ENCODE assay signal across 1 cellular context in the genomic region with DNA sequence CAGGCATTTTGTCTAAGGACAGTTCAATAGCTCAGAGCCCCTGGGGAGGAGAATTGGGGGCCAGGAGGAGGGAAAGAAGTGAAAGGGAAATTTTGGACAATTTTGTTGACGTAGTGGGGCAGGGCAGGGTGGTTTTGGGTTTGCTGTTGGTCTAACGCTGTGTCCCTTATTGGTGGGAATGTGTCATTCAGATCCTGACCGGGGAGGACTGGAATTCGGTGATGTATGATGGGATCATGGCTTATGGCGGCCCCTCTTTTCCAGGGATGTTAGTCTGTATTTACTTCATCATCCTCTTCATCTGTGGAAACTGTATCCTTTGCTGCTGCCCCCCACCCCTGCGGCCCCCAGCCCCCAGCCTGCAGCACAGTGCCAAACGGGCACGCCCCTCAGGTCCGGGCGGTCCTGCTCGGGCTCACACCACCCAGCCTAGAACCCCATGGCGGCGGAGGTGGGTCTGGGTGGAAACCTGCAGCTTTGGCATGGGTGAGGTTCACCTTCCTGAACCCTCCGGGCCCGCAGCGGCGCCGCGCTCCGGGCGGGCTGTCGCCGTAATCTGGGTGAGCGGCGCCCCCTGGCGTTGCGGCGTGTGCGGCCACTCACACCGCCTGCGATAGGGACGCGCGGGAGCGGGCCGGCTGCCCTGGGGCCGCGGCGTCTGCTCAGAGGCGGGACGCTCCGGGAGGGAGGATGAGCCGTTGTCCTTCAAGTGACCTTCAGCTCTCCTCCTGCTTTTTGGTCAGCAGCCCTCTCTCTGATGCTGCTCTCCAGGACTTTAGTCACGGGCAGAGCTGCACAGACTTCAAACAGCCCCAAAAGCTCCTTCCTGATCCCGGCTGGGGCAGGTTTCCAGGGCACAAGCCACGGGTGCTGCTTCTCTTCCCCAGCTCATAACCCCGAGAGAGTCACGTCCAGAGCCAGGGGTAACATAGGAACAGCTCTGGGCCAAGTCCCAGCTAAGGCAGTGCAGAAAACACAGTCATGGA.
TF ChIP-seq lines count a peak whose summit lies in the region.

No MANE protein-coding gene starts in this region.

TF ChIP-seq in HEK293, 187 proteins besides CTCF, POLR2A, EP300 and RAD21 (continued from another document):
- TF ChIP-seq, protein P1, sequence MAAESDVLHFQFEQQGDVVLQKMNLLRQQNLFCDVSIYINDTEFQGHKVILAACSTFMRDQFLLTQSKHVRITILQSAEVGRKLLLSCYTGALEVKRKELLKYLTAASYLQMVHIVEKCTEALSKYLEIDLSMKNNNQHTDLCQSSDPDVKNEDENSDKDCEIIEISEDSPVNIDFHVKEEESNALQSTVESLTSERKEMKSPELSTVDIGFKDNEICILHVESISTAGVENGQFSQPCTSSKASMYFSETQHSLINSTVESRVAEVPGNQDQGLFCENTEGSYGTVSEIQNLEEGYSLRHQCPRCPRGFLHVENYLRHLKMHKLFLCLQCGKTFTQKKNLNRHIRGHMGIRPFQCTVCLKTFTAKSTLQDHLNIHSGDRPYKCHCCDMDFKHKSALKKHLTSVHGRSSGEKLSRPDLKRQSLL (tag by site-specific recombination; IDR thresholded peaks at IDR 0.05): no peak
- TF ChIP-seq ZNF426 (tag by site-specific recombination; IDR thresholded peaks at IDR 0.05) (no peak), ZFHX2 (tag by site-specific recombination; conservative IDR thresholded peaks at IDR 0.05) (0 out of 2 replicates have a peak, but pooled peaks have one; percentile 21), HOXD13 (CRISPR knock-in tag; IDR thresholded peaks at IDR 0.05; ENCODE audit: borderline replicate concordance) (no peak), ZBTB7A (tag by site-specific recombination; IDR thresholded peaks at IDR 0.05; ENCODE audit: low read depth) (no peak), ZNF747 (tag by site-specific recombination; IDR thresholded peaks at IDR 0.05) (no peak), ZNF660 (tag by site-specific recombination; IDR thresholded peaks at IDR 0.05) (peak; percentile 88), GLIS1 (tag by site-specific recombination; IDR thresholded peaks at IDR 0.05) (peak; percentile 51; the same call in 1 of the 2 replicates), OVOL3 (tag by site-specific recombination; IDR thresholded peaks at IDR 0.05) (no peak), ZBTB26 (tag by site-specific recombination; optimal IDR thresholded peaks at IDR 0.05) (peak; percentile 68), SP7 (tag by site-specific recombination; IDR thresholded peaks at IDR 0.05) (no peak; the same call in 1 of the 2 replicates), KLF9 (tag by site-specific recombination; IDR thresholded peaks at IDR 0.05; ENCODE audit: low read depth) (peak; percentile 46; the same call in 1 of the 2 replicates)
- TF ChIP-seq, protein P2, sequence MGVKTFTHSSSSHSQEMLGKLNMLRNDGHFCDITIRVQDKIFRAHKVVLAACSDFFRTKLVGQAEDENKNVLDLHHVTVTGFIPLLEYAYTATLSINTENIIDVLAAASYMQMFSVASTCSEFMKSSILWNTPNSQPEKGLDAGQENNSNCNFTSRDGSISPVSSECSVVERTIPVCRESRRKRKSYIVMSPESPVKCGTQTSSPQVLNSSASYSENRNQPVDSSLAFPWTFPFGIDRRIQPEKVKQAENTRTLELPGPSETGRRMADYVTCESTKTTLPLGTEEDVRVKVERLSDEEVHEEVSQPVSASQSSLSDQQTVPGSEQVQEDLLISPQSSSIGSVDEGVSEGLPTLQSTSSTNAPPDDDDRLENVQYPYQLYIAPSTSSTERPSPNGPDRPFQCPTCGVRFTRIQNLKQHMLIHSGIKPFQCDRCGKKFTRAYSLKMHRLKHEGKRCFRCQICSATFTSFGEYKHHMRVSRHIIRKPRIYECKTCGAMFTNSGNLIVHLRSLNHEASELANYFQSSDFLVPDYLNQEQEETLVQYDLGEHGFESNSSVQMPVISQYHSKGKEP (tag by site-specific recombination; IDR thresholded peaks at IDR 0.05): 0 out of 2 replicates have a peak, but pooled peaks have one; percentile 9
- TF ChIP-seq, protein P3, sequence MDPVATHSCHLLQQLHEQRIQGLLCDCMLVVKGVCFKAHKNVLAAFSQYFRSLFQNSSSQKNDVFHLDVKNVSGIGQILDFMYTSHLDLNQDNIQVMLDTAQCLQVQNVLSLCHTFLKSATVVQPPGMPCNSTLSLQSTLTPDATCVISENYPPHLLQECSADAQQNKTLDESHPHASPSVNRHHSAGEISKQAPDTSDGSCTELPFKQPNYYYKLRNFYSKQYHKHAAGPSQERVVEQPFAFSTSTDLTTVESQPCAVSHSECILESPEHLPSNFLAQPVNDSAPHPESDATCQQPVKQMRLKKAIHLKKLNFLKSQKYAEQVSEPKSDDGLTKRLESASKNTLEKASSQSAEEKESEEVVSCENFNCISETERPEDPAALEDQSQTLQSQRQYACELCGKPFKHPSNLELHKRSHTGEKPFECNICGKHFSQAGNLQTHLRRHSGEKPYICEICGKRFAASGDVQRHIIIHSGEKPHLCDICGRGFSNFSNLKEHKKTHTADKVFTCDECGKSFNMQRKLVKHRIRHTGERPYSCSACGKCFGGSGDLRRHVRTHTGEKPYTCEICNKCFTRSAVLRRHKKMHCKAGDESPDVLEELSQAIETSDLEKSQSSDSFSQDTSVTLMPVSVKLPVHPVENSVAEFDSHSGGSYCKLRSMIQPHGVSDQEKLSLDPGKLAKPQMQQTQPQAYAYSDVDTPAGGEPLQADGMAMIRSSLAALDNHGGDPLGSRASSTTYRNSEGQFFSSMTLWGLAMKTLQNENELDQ (tag by site-specific recombination; IDR thresholded peaks at IDR 0.05; ENCODE audit: low read depth): no peak
- TF ChIP-seq, protein P4, sequence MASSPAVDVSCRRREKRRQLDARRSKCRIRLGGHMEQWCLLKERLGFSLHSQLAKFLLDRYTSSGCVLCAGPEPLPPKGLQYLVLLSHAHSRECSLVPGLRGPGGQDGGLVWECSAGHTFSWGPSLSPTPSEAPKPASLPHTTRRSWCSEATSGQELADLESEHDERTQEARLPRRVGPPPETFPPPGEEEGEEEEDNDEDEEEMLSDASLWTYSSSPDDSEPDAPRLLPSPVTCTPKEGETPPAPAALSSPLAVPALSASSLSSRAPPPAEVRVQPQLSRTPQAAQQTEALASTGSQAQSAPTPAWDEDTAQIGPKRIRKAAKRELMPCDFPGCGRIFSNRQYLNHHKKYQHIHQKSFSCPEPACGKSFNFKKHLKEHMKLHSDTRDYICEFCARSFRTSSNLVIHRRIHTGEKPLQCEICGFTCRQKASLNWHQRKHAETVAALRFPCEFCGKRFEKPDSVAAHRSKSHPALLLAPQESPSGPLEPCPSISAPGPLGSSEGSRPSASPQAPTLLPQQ (tag by site-specific recombination; IDR thresholded peaks at IDR 0.05): peak; percentile 39; the same call in 1 of the 2 replicates
TF ChIP-seq in HEK293: peak in this region for 14.
